Comparison of ENCODE assay signal across 17 cellular contexts in the genomic region with DNA sequence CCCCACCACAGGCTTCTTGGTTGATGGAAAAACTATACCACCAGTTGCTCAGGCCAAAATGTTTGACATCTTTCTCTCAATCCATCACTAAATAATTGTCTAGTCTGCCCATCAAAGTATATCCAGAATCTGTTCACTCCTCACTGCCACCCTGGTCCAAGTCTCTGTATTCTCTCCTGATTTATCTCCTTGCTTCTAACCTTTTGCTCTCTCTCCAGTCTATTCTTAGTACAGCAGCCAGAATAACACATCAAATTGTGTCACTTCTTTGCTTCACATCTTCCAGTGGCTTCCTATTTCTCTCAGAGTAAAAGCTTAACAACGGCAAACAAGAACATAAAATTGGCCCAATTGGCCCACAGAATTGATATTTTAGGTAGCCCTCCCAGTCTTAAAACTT.
DNase-seq lines count a peak whose midpoint lies in the region; ATAC-seq and TF ChIP-seq lines count a peak whose summit lies in the region.
"Had no signal": no experiment of that assay in that cellular context is flagged by ENCODE, and none has a peak within 500 bp of the region (broad histone marks: within the 10 kb centered on the region; RNA-seq: fewer than 3 reads in every experiment).

No MANE protein-coding gene starts in this region.

- 50 to 78% (median 63%) methylated on average over 1 of the region's 1 CpG for WGBS in heart left ventricle, 4 donors

- no peak overlapping the region for H3K4me2 ChIP-seq in osteoblast (ENCODE audit: insufficient read depth, low read length)
- H3K4me2 ChIP-seq: A549; BLaER1 treated with 17β-estradiol and CSF1 and Interleukin-3, amounts not matched to agents 10 nM and 100 nM had no signal

- peak in 3 of 4 donors; percentile 50 to 79 (median 50) for ATAC-seq in heart left ventricle
- peak; percentile 53 for ATAC-seq in left ventricle myocardium superior
- ATAC-seq in HG03097 (IDR thresholded peaks at IDR 0.05; ENCODE audit: low FRiP score, unreplicated experiment) = no peak
- ATAC-seq: A549; CD8-positive, alpha-beta T cell had no signal

- intact Hi-C loops in heart left ventricle (cut with DNase I) (no loop called here), left ventricle myocardium superior (cut with micrococcal nuclease) (no loop called here), left ventricle myocardium inferior (cut with micrococcal nuclease) (no loop called here)

- no peaks in the 10 kb centered on the region for H4K20me1 ChIP-seq in osteoblast (ENCODE audit: insufficient read depth, low read length)
- H4K20me1 ChIP-seq: BLaER1 treated with 17β-estradiol and CSF1 and Interleukin-3, amounts not matched to agents 10 nM and 100 nM had no signal

- H3K27me3 ChIP-seq in heart left ventricle = no peaks in the 10 kb centered on the region
- H3K27me3 ChIP-seq in right atrium auricular region = no peaks in the 10 kb centered on the region
- H3K27me3 ChIP-seq in left ventricle myocardium inferior (ENCODE audit: low read depth) = no peaks in the 10 kb centered on the region
- no peaks in the 10 kb centered on the region for H3K27me3 ChIP-seq in osteoblast (ENCODE audit: insufficient read depth, low read length)
- H3K27me3 ChIP-seq: BLaER1 treated with 17β-estradiol and CSF1 and Interleukin-3, amounts not matched to agents 10 nM and 100 nM had no signal

- peaks cover 0 to 5% (median 0%) of the 10 kb centered on the region in 12 donors for H3K4me1 ChIP-seq in heart left ventricle
- no peaks in the 10 kb centered on the region for H3K4me1 ChIP-seq in right atrium auricular region
- H3K4me1 ChIP-seq in left ventricle myocardium inferior = no peaks in the 10 kb centered on the region
- H3K4me1 ChIP-seq in osteoblast (ENCODE audit: insufficient read depth, low read length) = peaks cover 17% of the 10 kb centered on the region
- H3K4me1 ChIP-seq: A549, Caco-2 had no signal

- H3K4me3 ChIP-seq in heart left ventricle = no peak overlapping the region
- no peak overlapping the region for H3K4me3 ChIP-seq in right atrium auricular region
- no peak overlapping the region for H3K4me3 ChIP-seq in left ventricle myocardium inferior
- no peak overlapping the region for H3K4me3 ChIP-seq in osteoblast (ENCODE audit: insufficient read depth, low read length)
- H3K4me3 ChIP-seq: A549; BLaER1 treated with 17β-estradiol and CSF1 and Interleukin-3, amounts not matched to agents 10 nM and 100 nM had no signal

- no peak for TF ChIP-seq POLR2A in heart left ventricle (IDR thresholded peaks at IDR 0.05)

- no peak for TF ChIP-seq CTCF in heart left ventricle (IDR thresholded peaks at IDR 0.05)
- no peak for TF ChIP-seq CTCF in right atrium auricular region (IDR thresholded peaks at IDR 0.05)
- TF ChIP-seq CTCF in left ventricle myocardium inferior (IDR thresholded peaks at IDR 0.05; ENCODE audit: borderline replicate concordance) = no peak
- TF ChIP-seq CTCF in osteoblast (IDR thresholded peaks at IDR 0.05; ENCODE audit: extremely low read depth, low read depth, low read length) = no peak

- H3K79me2 ChIP-seq in osteoblast (ENCODE audit: insufficient read depth, low read length) = no peaks in the 10 kb centered on the region

- H3K36me3 ChIP-seq in heart left ventricle = no peaks in the 10 kb centered on the region
- H3K36me3 ChIP-seq in right atrium auricular region = no peaks in the 10 kb centered on the region
- no peaks in the 10 kb centered on the region for H3K36me3 ChIP-seq in left ventricle myocardium inferior
- no peaks in the 10 kb centered on the region for H3K36me3 ChIP-seq in osteoblast (ENCODE audit: insufficient read depth, low read length)
- H3K36me3 ChIP-seq: BLaER1 treated with 17β-estradiol and CSF1 and Interleukin-3, amounts not matched to agents 10 nM and 100 nM had no signal

- DNase-seq in heart left ventricle = no peak
- DNase-seq in right atrium auricular region (ENCODE audit: low spot score) = no peak
- DNase-seq in left ventricle myocardium superior = no peak
- no peak for DNase-seq in left ventricle myocardium inferior
- DNase-seq in osteoblast (ENCODE audit: insufficient read length, low spot score, missing footprints) = peak; percentile 8
- DNase-seq: AML-193; Caco-2; Calu3; CD4-positive, alpha-beta T cell; CD8-positive, alpha-beta T cell; DMS79 treated with DMSO at 0.1 percent for 48 hours; GF-D8 had no signal

- H2AFZ ChIP-seq in osteoblast (ENCODE audit: low read length) = no peak overlapping the region

- no peaks in the 10 kb centered on the region for H3K9me3 ChIP-seq in heart left ventricle
- H3K9me3 ChIP-seq in right atrium auricular region = no peaks in the 10 kb centered on the region
- peaks cover 4% of the 10 kb centered on the region for H3K9me3 ChIP-seq in left ventricle myocardium inferior (replicated peaks)
- H3K9me3 ChIP-seq in osteoblast (ENCODE audit: low read depth, low read length) = no peaks in the 10 kb centered on the region
- H3K9me3 ChIP-seq: A549 had no signal

- H3K27ac ChIP-seq in heart left ventricle (no peak overlapping the region), right atrium auricular region (peak overlapping the region in 1 of 2 donors; percentile 24), left ventricle myocardium inferior (replicated peaks) (no peak overlapping the region), osteoblast (ENCODE audit: low read depth, low read length) (no peak overlapping the region)
- H3K27ac ChIP-seq: 22Rv1; A549; BLaER1 treated with 17β-estradiol and CSF1 and Interleukin-3, amounts not matched to agents 10 nM and 100 nM; C4-2B had no signal
